Comparison of ENCODE assay signal across 8 cellular contexts in the genomic region with DNA sequence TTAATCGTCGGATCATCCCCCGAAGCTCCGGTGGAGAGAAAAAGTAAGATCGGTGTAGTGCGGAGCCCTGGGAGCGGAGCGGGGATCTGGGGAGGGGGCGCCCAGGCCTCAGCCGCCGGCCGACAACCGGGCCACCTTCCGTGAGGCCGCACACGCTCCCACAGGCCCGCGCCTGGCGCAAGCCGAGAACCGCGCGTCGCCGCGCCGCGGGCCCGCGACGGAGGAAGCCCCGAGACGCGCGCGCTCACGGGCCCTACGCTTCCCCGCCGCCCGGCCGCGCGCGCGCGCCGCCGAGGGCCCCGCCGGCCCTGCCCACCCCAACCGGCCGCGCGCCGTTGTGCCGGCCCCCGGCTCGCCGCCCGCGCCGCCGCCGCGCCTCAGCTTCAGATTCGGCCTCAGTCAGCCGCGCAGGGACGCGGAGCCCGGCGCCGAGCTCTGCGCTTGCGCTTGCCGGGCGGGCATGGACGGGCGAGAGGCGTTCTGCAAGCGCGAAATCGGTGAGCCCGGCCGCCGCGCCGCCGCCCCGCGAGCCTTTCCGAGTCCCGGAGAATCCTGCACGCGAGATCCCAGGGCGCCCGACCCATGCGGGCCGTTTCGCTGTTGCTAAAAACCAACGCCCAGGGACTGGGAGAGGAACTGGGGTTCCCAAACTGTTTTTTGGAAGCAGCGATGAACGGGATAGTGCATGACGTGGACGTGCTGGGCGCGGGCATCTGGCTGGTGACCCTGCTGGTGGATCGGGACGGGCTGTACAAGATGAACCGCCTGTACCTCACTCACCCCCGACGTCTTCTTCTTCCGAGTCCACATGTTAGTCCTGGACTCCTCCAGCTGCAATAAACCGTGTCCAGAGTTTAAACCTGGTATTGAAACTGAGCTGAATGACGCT. TPM values are rescaled to one million over a fixed set of nuclear protein-coding genes. Genes with fewer than 3 reads are reported as not detected.
DNase-seq lines count a peak whose midpoint lies in the region; ATAC-seq and TF ChIP-seq lines count a peak whose summit lies in the region.

No MANE protein-coding gene starts in this region.

- peak; percentile 92 for TF ChIP-seq POLR2A in NB4 (IDR thresholded peaks at IDR 0.05; ENCODE audit: extremely low read depth, insufficient read length)
- peak; percentile 58 to 83 for TF ChIP-seq POLR2A in adrenal gland (IDR thresholded peaks at IDR 0.05)
- TF ChIP-seq POLR2A in upper lobe of left lung (IDR thresholded peaks at IDR 0.05) = peak in 3 of 4 donors; percentile 34 to 73 (median 69)

- H3K27ac ChIP-seq in adrenal gland = peak overlapping the region; percentile 72 to 96 (median 94)
- peak overlapping the region; percentile 85 to 94 (median 88) for H3K27ac ChIP-seq in upper lobe of left lung

- TF ChIP-seq CTCF in GM12865 (IDR thresholded peaks at IDR 0.05; ENCODE audit: insufficient read depth, low read depth, low read length, missing control alignments) = no peak
- TF ChIP-seq CTCF in NB4 (IDR thresholded peaks at IDR 0.05; ENCODE audit: low read depth, low read length) = no peak
- TF ChIP-seq CTCF in adrenal gland (IDR thresholded peaks at IDR 0.05) = peak in 3 of 6 experiments; percentile 5 to 25 (median 21)
- TF ChIP-seq CTCF in progenitor cell of endocrine pancreas (IDR thresholded peaks at IDR 0.05; ENCODE audit: unreplicated experiment) = no peak
- no peak for TF ChIP-seq CTCF in upper lobe of left lung (IDR thresholded peaks at IDR 0.05)

- H3K4me3 ChIP-seq in GM12865 (ENCODE audit: low read depth, low read length) (peak overlapping the region; percentile 68), NB4 (ENCODE audit: low read depth, low read length) (peak overlapping the region; percentile 80), adrenal gland (peak overlapping the region in 3 of 4 donors; percentile 70 to 92 (median 87)), upper lobe of left lung (peak overlapping the region; percentile 68 to 79 (median 75))

- DNase-seq in GM12865 (ENCODE audit: low read depth) (peak; percentile 94), NB4 (ENCODE audit: low read depth) (peak; percentile 94), SW480 (ENCODE audit: low spot score) (peak; percentile 91), adrenal gland (peak; percentile 80 to 91 (median 89)), left cardiac atrium (peak; percentile 88), progenitor cell of endocrine pancreas (ENCODE audit: low spot score, unreplicated experiment) (peak; percentile 72), upper lobe of left lung (peak; percentile 87 to 98)

- no peaks in the 10 kb centered on the region for H3K9me3 ChIP-seq in adrenal gland (replicated peaks in 1 of 3)
- H3K9me3 ChIP-seq in upper lobe of left lung = no peaks in the 10 kb centered on the region

- H3K36me3 Mint-ChIP-seq in progenitor cell of endocrine pancreas (ENCODE audit: insufficient read depth) = no peaks in the 10 kb centered on the region

- 0 to 1% (median 1%) methylated on average over 20 to 116 of the region's 116 CpGs for WGBS in adrenal gland, 4 donors
- 1% methylated on average over 27 to 29 of the region's 116 CpGs for WGBS in upper lobe of left lung, 2 donors

- ATAC-seq in HG02571 (IDR thresholded peaks at IDR 0.05; ENCODE audit: unreplicated experiment) (peak; percentile 80), left cardiac atrium (peak; percentile 96 to 98), upper lobe of left lung (ENCODE audit: low FRiP score in 2 of 2) (peak; percentile 91 to 97)

- H3K27ac Mint-ChIP-seq in progenitor cell of endocrine pancreas = peak overlapping the region; percentile 89

- peaks cover 21% of the 10 kb centered on the region for H3K4me1 Mint-ChIP-seq in progenitor cell of endocrine pancreas (ENCODE audit: low read depth)

- H3K27me3 Mint-ChIP-seq in progenitor cell of endocrine pancreas = peaks cover 55% of the 10 kb centered on the region

- H3K4me1 ChIP-seq in adrenal gland (replicated peaks in 1 of 2) (no peaks in the 10 kb centered on the region), upper lobe of left lung (peaks cover 4 to 15% (median 6%) of the 10 kb centered on the region in 4 donors)

- no peaks in the 10 kb centered on the region for H3K36me3 ChIP-seq in adrenal gland (replicated peaks in 1 of 2)
- no peaks in the 10 kb centered on the region for H3K36me3 ChIP-seq in upper lobe of left lung

- intact Hi-C loops in adrenal gland (cut with DNase I) = no loop called here
- intact Hi-C loops in left cardiac atrium (cut with DNase I) = loop anchor here in 1 of 2 donors (10.0 kb wide), 1 partner anchor 262 kb away; no protein-coding TSS in a partner anchor

- H3K27me3 ChIP-seq in adrenal gland (no peaks in the 10 kb centered on the region), upper lobe of left lung (no peaks in the 10 kb centered on the region)

- no peak for TF ChIP-seq EP300 in upper lobe of left lung (IDR thresholded peaks at IDR 0.05)

- peak overlapping the region; percentile 77 for H3K4me3 Mint-ChIP-seq in progenitor cell of endocrine pancreas (ENCODE audit: low read depth)

- H3K9me3 Mint-ChIP-seq in progenitor cell of endocrine pancreas (ENCODE audit: low read depth) = no peaks in the 10 kb centered on the region

RNA-seq across cellular contexts. Expression of gene LRRC37A, which starts 28.0 kb away (rescaled TPM):
- total RNA-seq in adrenal gland (1 to 10 TPM in 5 of 8 donors, under 1 TPM in 3; 0.12 to 2.4 (median 1.4) TPM), left cardiac atrium (1 to 10 TPM; 1.5 to 2.4 TPM), progenitor cell of endocrine pancreas (6.8 TPM in 2 replicates), upper lobe of left lung (10 to 100 TPM in 1 of 6 donors, 1 to 10 TPM in 5; 1.6 to 14.7 (median 2.7) TPM)
- polyA plus RNA-seq in adrenal gland = 1 to 10 TPM; 1.1 to 4.0 (median 3.8) TPM

Comparison
In these comparisons a context has a peak if more than half of its experiments do, and no peak if none do; other contexts are left out.
1. Peak in every context shown above with its lines: DNase-seq, ATAC-seq, H3K4me3 ChIP-seq and H3K27ac ChIP-seq.